ENCODE assay signal across 15 cellular contexts in the genomic region with DNA sequence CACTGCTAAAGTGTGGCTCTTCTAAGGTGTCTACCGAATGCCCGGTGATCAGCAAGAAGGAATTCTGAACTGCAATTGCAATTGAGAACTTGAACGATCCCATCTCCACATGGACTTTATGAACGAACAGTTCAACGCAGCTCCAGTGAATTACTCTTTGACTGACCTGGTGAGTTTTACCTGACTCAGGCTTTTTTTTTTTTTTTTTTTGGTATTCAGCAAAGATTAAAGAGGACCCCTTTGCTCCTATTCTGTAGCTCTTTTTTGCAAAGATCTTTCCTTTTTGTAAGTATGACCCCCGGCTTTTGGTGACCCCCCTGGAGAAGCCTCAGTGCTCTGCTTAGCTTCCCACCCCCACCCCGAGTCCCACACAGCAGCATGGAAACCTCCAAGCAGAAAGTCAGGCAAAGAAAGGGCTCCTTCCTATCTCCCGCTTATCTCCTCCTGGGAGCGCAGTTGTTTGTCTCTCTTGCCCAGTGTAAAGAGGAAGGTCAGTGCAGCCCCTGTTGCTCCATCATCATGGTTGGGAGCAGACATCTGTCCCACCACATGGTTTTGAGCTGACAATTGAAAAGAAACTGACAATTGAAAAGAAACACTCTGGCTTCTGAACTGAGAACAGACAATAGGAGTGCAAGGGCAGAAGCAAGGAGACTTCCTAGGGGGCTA.
DNase-seq lines count a peak whose midpoint lies in the region; ATAC-seq lines count a peak whose summit lies in the region.
"Had no signal": no experiment of that assay in that cellular context is flagged by ENCODE, and none has a peak within 500 bp of the region (broad histone marks: within the 10 kb centered on the region; RNA-seq: fewer than 3 reads in every experiment).

No MANE protein-coding gene starts in this region.

- ATAC-seq in aorta (ENCODE audit: low FRiP score), result no peak
- ATAC-seq in HG02763 (IDR thresholded peaks at IDR 0.05; ENCODE audit: unreplicated experiment), result no peak
- ATAC-seq: CD8-positive, alpha-beta T cell had no signal

- WGBS in aorta, 2 donors, result 86 to 87% methylated on average over 9 of the region's 9 CpGs

- peaks cover 3% of the 10 kb centered on the region for H3K9me3 ChIP-seq in aorta (ENCODE audit: control insufficient read depth, low read length)

- H3K27me3 ChIP-seq in aorta (ENCODE audit: control insufficient read depth in 1 of 2, insufficient read depth in 2 of 2, low read length in 1 of 2), result no peaks in the 10 kb centered on the region
- H3K27me3 ChIP-seq: BLaER1 had no signal

- no peaks in the 10 kb centered on the region for H3K4me1 ChIP-seq in aorta (ENCODE audit: control insufficient read depth in 1 of 2, insufficient read depth in 2 of 2, low read length in 2 of 2)
- H3K4me1 ChIP-seq: BLaER1 had no signal

- peak; percentile 4 for DNase-seq in activated effector memory CD4-positive, alpha-beta T cell treated with anti-CD3 and anti-CD28 coated beads, Interleukin-2, amount 50 U/mL, for 16 hours
- no peak for DNase-seq in activated effector memory CD4-positive, alpha-beta T cell treated with Interleukin-2 at 50 U/mL for 16 hours
- DNase-seq in HuH-7 (ENCODE audit: low spot score), result peak; percentile 67
- peak; percentile 17 for DNase-seq in ecto neural progenitor cell (ENCODE audit: low spot score)
- DNase-seq in aorta, result peak; percentile 3 to 5
- DNase-seq in NCI-H774 (lab: John Stamatoyannopoulos, UW), result no peak
- DNase-seq: 8988T, Calu3, DMS79 treated with DMSO at 0.1 percent for 48 hours, GF-D8, H9, IMR-90 had no signal

- H3K4me3 ChIP-seq in aorta (ENCODE audit: low read length in 2 of 2), result no peak overlapping the region
- H3K4me3 ChIP-seq: BLaER1 had no signal

- H3K36me3 ChIP-seq in aorta (ENCODE audit: control insufficient read depth in 1 of 2, insufficient read depth in 2 of 2, low read length in 1 of 2), result no peaks in the 10 kb centered on the region
- H3K36me3 ChIP-seq: BLaER1 had no signal

- intact Hi-C loops in aorta (cut with DNase I), result no loop called here

- H3K27ac ChIP-seq in aorta (ENCODE audit: low read depth in 1 of 2, low read length in 2 of 2), result no peak overlapping the region
- H3K27ac ChIP-seq: BLaER1 had no signal

Comparison
In these comparisons a context has a peak if more than half of its experiments do, and no peak if none do; other contexts are left out.
1. DNase-seq: peak in activated effector memory CD4-positive, alpha-beta T cell treated with anti-CD3 and anti-CD28 coated beads, Interleukin-2, amount 50 U/mL, for 16 hours (single experiment), HuH-7 (single experiment), ecto neural progenitor cell (single experiment) and aorta (2 of 2); none in activated effector memory CD4-positive, alpha-beta T cell treated with Interleukin-2 at 50 U/mL for 16 hours (single experiment) and NCI-H774 (single experiment).